Comparison of ENCODE assay signal across 8 cellular contexts in the genomic region with DNA sequence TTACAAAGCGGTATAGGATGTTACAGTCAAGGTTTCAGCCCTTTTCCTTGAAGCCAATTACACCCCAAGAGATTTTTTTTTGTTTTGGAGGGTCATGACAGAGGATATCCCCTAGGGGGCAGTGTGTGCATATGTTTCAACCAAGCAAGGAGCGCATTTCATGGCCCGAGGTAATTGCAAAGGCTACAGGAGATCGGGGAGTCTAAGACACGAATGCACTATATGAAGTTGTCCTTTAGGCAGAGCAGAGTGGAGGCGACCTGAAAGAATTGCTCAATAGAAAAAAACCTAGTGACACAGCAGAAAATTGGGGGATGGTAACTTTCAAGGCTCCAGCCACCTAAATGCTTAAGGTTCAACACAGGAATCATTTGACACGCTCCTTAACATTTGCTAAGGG.
DNase-seq lines count a peak whose midpoint lies in the region; ATAC-seq and TF ChIP-seq lines count a peak whose summit lies in the region.

No MANE protein-coding gene starts in this region.

- intact Hi-C loops in Right ventricle myocardium superior (cut with DNase I): loop anchor here (10.0 kb wide), 1 partner anchor 1349 kb away; no protein-coding TSS in a partner anchor
- intact Hi-C loops in psoas muscle (cut with DNase I): loop anchor here (2.0 to 10.0 kb wide), 5 partner anchors 367 to 1599 kb away; no protein-coding TSS in a partner anchor

- no peak overlapping the region for H3K27ac Mint-ChIP-seq in activated naive CD4-positive, alpha-beta T cell treated with anti-CD3 and anti-CD28 coated beads, Interleukin-2, amount 50 U/mL, for 72 hours

- peak; percentile 34 for DNase-seq in GM12864 (ENCODE audit: low read depth)
- peak; percentile 70 for DNase-seq in HEK293T (ENCODE audit: extremely low spot score)
- peak; percentile 75 for DNase-seq in NAMALWA (ENCODE audit: low spot score)
- peak; percentile 78 to 90 for DNase-seq in SJCRH30
- DNase-seq in activated naive CD4-positive, alpha-beta T cell treated with anti-CD3 and anti-CD28 coated beads, Interleukin-2, amount 50 U/mL, for 72 hours (ENCODE audit: low spot score in 2 of 2): peak in 1 of 2 donors; percentile 66
- DNase-seq in Right ventricle myocardium superior: no peak
- DNase-seq in psoas muscle: no peak

- peak; percentile 53 to 64 for ATAC-seq in activated naive CD4-positive, alpha-beta T cell treated with anti-CD3 and anti-CD28 coated beads, Interleukin-2, amount 50 U/mL, for 72 hours
- peak; percentile 86 for ATAC-seq in Right ventricle myocardium superior (ENCODE audit: poor library complexity)
- ATAC-seq in psoas muscle: peak; percentile 72 to 85 (median 80)
- ATAC-seq in HG03457 (IDR thresholded peaks at IDR 0.05; ENCODE audit: unreplicated experiment): no peak

- H3K4me1 ChIP-seq in SJCRH30: no peaks in the 10 kb centered on the region
- H3K4me1 ChIP-seq in psoas muscle: peaks cover 15% of the 10 kb centered on the region

- 14 to 18% (median 16%) methylated on average over 7 of the region's 7 CpGs for WGBS in psoas muscle, 3 donors

- TF ChIP-seq CTCF in GM12864 (IDR thresholded peaks at IDR 0.05; ENCODE audit: low read depth, low read length, missing control alignments) (peak; percentile 80), psoas muscle (IDR thresholded peaks at IDR 0.05) (peak; percentile 89)

- no peaks in the 10 kb centered on the region for H3K36me3 Mint-ChIP-seq in activated naive CD4-positive, alpha-beta T cell treated with anti-CD3 and anti-CD28 coated beads, Interleukin-2, amount 50 U/mL, for 72 hours

- no peaks in the 10 kb centered on the region for H3K27me3 ChIP-seq in SJCRH30
- no peaks in the 10 kb centered on the region for H3K27me3 ChIP-seq in psoas muscle (ENCODE audit: insufficient read depth in 3 of 3, low read length in 2 of 3)

- no peak overlapping the region for H3K4me3 ChIP-seq in GM12864 (ENCODE audit: low read depth, low read length)
- H3K4me3 ChIP-seq in SJCRH30: no peak overlapping the region
- H3K4me3 ChIP-seq in psoas muscle: no peak overlapping the region

- H3K27ac ChIP-seq in SJCRH30: no peak overlapping the region
- no peak overlapping the region for H3K27ac ChIP-seq in psoas muscle

- no peaks in the 10 kb centered on the region for H3K9me3 Mint-ChIP-seq in activated naive CD4-positive, alpha-beta T cell treated with anti-CD3 and anti-CD28 coated beads, Interleukin-2, amount 50 U/mL, for 72 hours

- H3K36me3 ChIP-seq in SJCRH30 (no peaks in the 10 kb centered on the region), psoas muscle (ENCODE audit: insufficient read depth in 1 of 2, low read depth in 1 of 2) (no peaks in the 10 kb centered on the region)

- CTCF ChIA-PET in HEK293T (lab: Yijun Ruan, JAX): no interaction called here

- POLR2A ChIA-PET in HEK293T (lab: Yijun Ruan, JAX): no interaction called here

- H3K9me3 ChIP-seq in SJCRH30 (replicated peaks): no peaks in the 10 kb centered on the region
- no peaks in the 10 kb centered on the region for H3K9me3 ChIP-seq in psoas muscle

TF ChIP-seq in HEK293T, 16 proteins besides CTCF, POLR2A, EP300 and RAD21:
- peak; percentile 62 for TF ChIP-seq ZNF384 (IDR thresholded peaks at IDR 0.05)
- no peak for TF ChIP-seq TARDBP (IDR thresholded peaks at IDR 0.05)
- no peak for TF ChIP-seq LEF1 (IDR thresholded peaks at IDR 0.05; ENCODE audit: borderline replicate concordance)

Comparison
In these comparisons a context has a peak if more than half of its experiments do, and no peak if none do; other contexts are left out.
1. DNase-seq: peak in GM12864 (single experiment), HEK293T (single experiment), NAMALWA (single experiment) and SJCRH30 (2 of 2); none in Right ventricle myocardium superior (single experiment) and psoas muscle (0 of 2).